Comparison of ENCODE assay signal across 9 cellular contexts in the genomic region with DNA sequence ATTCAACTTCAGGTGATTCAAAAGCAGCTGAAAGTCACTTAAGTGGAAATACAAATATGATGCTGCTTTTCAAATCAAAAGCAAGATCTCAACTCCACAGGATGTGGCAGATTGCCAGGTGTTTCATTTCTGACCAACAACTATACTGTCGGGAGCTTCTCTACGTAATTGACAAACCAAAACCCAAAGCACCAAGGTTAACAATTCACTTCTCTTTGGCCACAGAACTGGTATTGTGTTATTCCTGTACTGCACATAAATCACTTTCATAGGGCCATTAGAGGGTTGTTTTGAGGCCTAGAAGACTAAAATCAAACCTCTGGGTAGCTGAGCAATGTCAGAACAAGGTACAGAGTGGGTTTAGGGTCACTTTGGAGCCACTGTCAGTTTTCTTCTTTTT.
DNase-seq lines count a peak whose midpoint lies in the region; ATAC-seq, FAIRE-seq and TF ChIP-seq lines count a peak whose summit lies in the region.
"Had no signal": no experiment of that assay in that cellular context is flagged by ENCODE, and none has a peak within 500 bp of the region (broad histone marks: within the 10 kb centered on the region; RNA-seq: fewer than 3 reads in every experiment).

No MANE protein-coding gene starts in this region.

- no peak for TF ChIP-seq POLR2A in GM12892 (IDR thresholded peaks at IDR 0.05; ENCODE audit: low read depth, low read length)

- DNase-seq in DMS79 treated with DMSO at 0.1 percent for 48 hours (lab: John Stamatoyannopoulos, UW) (peak; percentile 85), SHP77 (lab: John Stamatoyannopoulos, UW) (peak; percentile 92 to 95), GM12892 (ENCODE audit: insufficient read length) (no peak), NCI-H1694 treated with DMSO at 0.1 percent for 48 hours (lab: John Stamatoyannopoulos, UW) (no peak), cerebellar cortex (ENCODE audit: low spot score) (no peak), epidermal melanocyte (ENCODE audit: insufficient read length, low spot score) (no peak)
- DNase-seq: Calu3 had no signal

- FAIRE-seq in GM12892 (lab: Jason Lieb, UNC): no peak

- ATAC-seq in GM21390 (IDR thresholded peaks at IDR 0.05; ENCODE audit: unreplicated experiment) (peak; percentile 93), HG03460 (IDR thresholded peaks at IDR 0.05; ENCODE audit: unreplicated experiment) (peak; percentile 99)

Comparison
In these comparisons a context has a peak if more than half of its experiments do, and no peak if none do; other contexts are left out.
1. DNase-seq: peak in DMS79 treated with DMSO at 0.1 percent for 48 hours (single experiment) and SHP77 (2 of 2); none in GM12892 (single experiment), NCI-H1694 treated with DMSO at 0.1 percent for 48 hours (single experiment), cerebellar cortex (single experiment) and epidermal melanocyte (single experiment).